In genomic region chr3:172148269-172148668, GRCh38 we compare ENCODE assay signal across 13 cellular contexts.
A peak's percentile ranks its signal among the peaks of the same experiment; 100 is the strongest.
DNase-seq lines count a peak whose midpoint lies in the region; ATAC-seq and TF ChIP-seq lines count a peak whose summit lies in the region.
"Had no signal": no experiment of that assay in that cellular context is flagged by ENCODE, and none has a peak within 500 bp of the region (broad histone marks: within the 10 kb centered on the region; RNA-seq: fewer than 3 reads in every experiment).

No MANE protein-coding gene starts in this region.

- ATAC-seq in Panc1, result no peak
- ATAC-seq in naive thymus-derived CD8-positive, alpha-beta T cell, result no peak

- intact Hi-C loops in Panc1 (cut with micrococcal nuclease; ENCODE audit: unreplicated experiment), result no loop called here

- peaks cover 78% of the 10 kb centered on the region for H3K4me1 ChIP-seq in Panc1 (ENCODE audit: control insufficient read depth, insufficient read depth, low read length)

- CTCF ChIA-PET in Panc1 (lab: Charles Lee), result no interaction called here

- no peaks in the 10 kb centered on the region for H3K27me3 ChIP-seq in Panc1 (ENCODE audit: control insufficient read depth, insufficient read depth, low read length)

- H3K36me3 ChIP-seq in Panc1 (ENCODE audit: control insufficient read depth, insufficient read depth, low read length), result 0 out of 2 replicates have a peak, but pooled peaks cover 2% of the 10 kb centered on the region

- peak overlapping the region; percentile 47 for H3K27ac Mint-ChIP-seq in activated naive CD4-positive, alpha-beta T cell treated with anti-CD3 and anti-CD28 coated beads, Interleukin-2, amount 50 U/mL, for 24 hours
- H3K27ac Mint-ChIP-seq in type B pancreatic cell, result peak overlapping the region; percentile 29
- peak overlapping the region in 1 of 10 donors; percentile 64 for H3K27ac Mint-ChIP-seq in naive thymus-derived CD8-positive, alpha-beta T cell
- H3K27ac Mint-ChIP-seq: activated naive CD8-positive, alpha-beta T cell treated with anti-CD3 and anti-CD28 coated beads for 36 hours had no signal

- no peaks in the 10 kb centered on the region for H3K9me3 Mint-ChIP-seq in activated naive CD4-positive, alpha-beta T cell treated with anti-CD3 and anti-CD28 coated beads, Interleukin-2, amount 50 U/mL, for 24 hours
- H3K9me3 Mint-ChIP-seq in type B pancreatic cell, result peaks cover 4% of the 10 kb centered on the region
- H3K9me3 Mint-ChIP-seq in naive thymus-derived CD8-positive, alpha-beta T cell, result no peaks in the 10 kb centered on the region
- H3K9me3 Mint-ChIP-seq: activated naive CD8-positive, alpha-beta T cell treated with anti-CD3 and anti-CD28 coated beads for 36 hours had no signal

- in situ Hi-C loops in Panc1 (cut with HindIII; ENCODE audit: low pct_unique_long_range_greater_than_20kb, low sequenced_read_pairs), result no loop called here

- peak overlapping the region; percentile 92 for H3K27ac ChIP-seq in Panc1 (ENCODE audit: low read length)

- BruUV-seq in Panc1 (replicated peaks; lab: Mats Ljungman, UMichigan), result no TSS peak

- H3K9me3 ChIP-seq in Panc1 (ENCODE audit: control insufficient read depth, insufficient read depth, low read depth, low read length), result no peaks in the 10 kb centered on the region

- POLR2A ChIA-PET in Panc1 (lab: Charles Lee), result no interaction called here
- POLR2A ChIA-PET in naive thymus-derived CD8-positive, alpha-beta T cell (lab: Charles Lee), result no interaction called here

- TF ChIP-seq CTCF in Panc1 (IDR thresholded peaks at IDR 0.05) (no peak), fibroblast of pulmonary artery (IDR thresholded peaks at IDR 0.05; ENCODE audit: low read length, missing control alignments) (no peak), type B pancreatic cell (conservative IDR thresholded peaks at IDR 0.05) (no peak)

- H3K4me1 Mint-ChIP-seq in activated naive CD4-positive, alpha-beta T cell treated with anti-CD3 and anti-CD28 coated beads, Interleukin-2, amount 50 U/mL, for 24 hours, result peaks cover 67% of the 10 kb centered on the region
- peaks cover 59% of the 10 kb centered on the region for H3K4me1 Mint-ChIP-seq in type B pancreatic cell (ENCODE audit: unreplicated experiment)
- peaks cover 24 to 60% (median 38%) of the 10 kb centered on the region in 4 donors for H3K4me1 Mint-ChIP-seq in naive thymus-derived CD8-positive, alpha-beta T cell

- H3K27me3 Mint-ChIP-seq in activated naive CD4-positive, alpha-beta T cell treated with anti-CD3 and anti-CD28 coated beads, Interleukin-2, amount 50 U/mL, for 24 hours, result no peaks in the 10 kb centered on the region
- no peaks in the 10 kb centered on the region for H3K27me3 Mint-ChIP-seq in type B pancreatic cell
- H3K27me3 Mint-ChIP-seq in naive thymus-derived CD8-positive, alpha-beta T cell, result no peaks in the 10 kb centered on the region
- H3K27me3 Mint-ChIP-seq: activated naive CD8-positive, alpha-beta T cell treated with anti-CD3 and anti-CD28 coated beads for 36 hours had no signal

- peaks cover 3% of the 10 kb centered on the region for H3K36me3 Mint-ChIP-seq in activated naive CD4-positive, alpha-beta T cell treated with anti-CD3 and anti-CD28 coated beads, Interleukin-2, amount 50 U/mL, for 24 hours
- peaks cover 29% of the 10 kb centered on the region for H3K36me3 Mint-ChIP-seq in type B pancreatic cell
- H3K36me3 Mint-ChIP-seq in naive thymus-derived CD8-positive, alpha-beta T cell, result peaks cover 0 to 5% (median 0%) of the 10 kb centered on the region in 3 donors

- no peak overlapping the region for H3K4me3 ChIP-seq in Panc1 (ENCODE audit: low read depth in 2 of 2, low read length in 2 of 2)
- no peak overlapping the region for H3K4me3 ChIP-seq in fibroblast of pulmonary artery (replicated peaks; ENCODE audit: low read depth, low read length)

- H3K4me3 Mint-ChIP-seq in activated naive CD4-positive, alpha-beta T cell treated with anti-CD3 and anti-CD28 coated beads, Interleukin-2, amount 50 U/mL, for 24 hours, result no peak overlapping the region
- no peak overlapping the region for H3K4me3 Mint-ChIP-seq in type B pancreatic cell
- no peak overlapping the region for H3K4me3 Mint-ChIP-seq in naive thymus-derived CD8-positive, alpha-beta T cell
- H3K4me3 Mint-ChIP-seq: activated naive CD8-positive, alpha-beta T cell treated with anti-CD3 and anti-CD28 coated beads for 36 hours; neural crest cell had no signal

- no peak for DNase-seq in activated naive CD4-positive, alpha-beta T cell treated with anti-CD3 and anti-CD28 coated beads, Interleukin-2, amount 50 U/mL, for 16 hours
- DNase-seq in Panc1 (ENCODE audit: low read depth, low spot score) (no peak), fibroblast of pulmonary artery (ENCODE audit: low read depth) (peak; percentile 53), type B pancreatic cell (ENCODE audit: extremely low spot score, unreplicated experiment) (no peak), NCI-H748 treated with DMSO at 0.1 percent for 48 hours (lab: John Stamatoyannopoulos, UW) (no peak), OCI-M1 (lab: John Stamatoyannopoulos, UW) (no peak)
- no peak for DNase-seq in naive thymus-derived CD8-positive, alpha-beta T cell
- DNase-seq: activated naive CD8-positive, alpha-beta T cell treated with anti-CD3 and anti-CD28 coated beads for 36 hours; DMS153; NCI-H1930; stimulated activated CD4-positive, alpha-beta T cell treated with anti-CD3 and anti-CD28 coated beads, Interleukin-12 subunit alpha, Interleukin-12 subunit beta, amount 100 ng/mL, for 4 hours had no signal
